2 cellular contexts compared by ENCODE assay signal in the genomic region with DNA sequence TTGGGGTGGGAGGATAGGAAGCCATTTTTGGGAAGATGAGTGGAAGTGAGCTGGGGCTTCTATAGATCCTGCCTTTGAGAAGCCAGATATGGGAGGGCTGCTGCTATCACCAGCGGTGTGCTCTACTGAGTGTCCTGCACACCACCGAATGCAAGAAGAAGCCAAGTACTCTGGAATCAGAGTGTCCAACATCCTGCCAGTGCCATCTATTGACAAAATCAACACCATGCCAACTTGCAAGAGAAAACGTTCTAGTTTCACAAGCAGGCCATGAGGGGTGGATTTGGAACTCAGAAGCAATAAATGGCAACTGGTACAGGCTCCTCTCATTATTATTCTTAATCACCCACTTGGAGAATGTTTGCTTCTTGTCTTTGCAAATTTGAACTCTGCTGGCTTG.
TF ChIP-seq lines count a peak whose summit lies in the region.

No MANE protein-coding gene starts in this region.

TF ChIP-seq in HCT116, 20 proteins besides CTCF, POLR2A, EP300 and RAD21:
- TF ChIP-seq, protein P1, sequence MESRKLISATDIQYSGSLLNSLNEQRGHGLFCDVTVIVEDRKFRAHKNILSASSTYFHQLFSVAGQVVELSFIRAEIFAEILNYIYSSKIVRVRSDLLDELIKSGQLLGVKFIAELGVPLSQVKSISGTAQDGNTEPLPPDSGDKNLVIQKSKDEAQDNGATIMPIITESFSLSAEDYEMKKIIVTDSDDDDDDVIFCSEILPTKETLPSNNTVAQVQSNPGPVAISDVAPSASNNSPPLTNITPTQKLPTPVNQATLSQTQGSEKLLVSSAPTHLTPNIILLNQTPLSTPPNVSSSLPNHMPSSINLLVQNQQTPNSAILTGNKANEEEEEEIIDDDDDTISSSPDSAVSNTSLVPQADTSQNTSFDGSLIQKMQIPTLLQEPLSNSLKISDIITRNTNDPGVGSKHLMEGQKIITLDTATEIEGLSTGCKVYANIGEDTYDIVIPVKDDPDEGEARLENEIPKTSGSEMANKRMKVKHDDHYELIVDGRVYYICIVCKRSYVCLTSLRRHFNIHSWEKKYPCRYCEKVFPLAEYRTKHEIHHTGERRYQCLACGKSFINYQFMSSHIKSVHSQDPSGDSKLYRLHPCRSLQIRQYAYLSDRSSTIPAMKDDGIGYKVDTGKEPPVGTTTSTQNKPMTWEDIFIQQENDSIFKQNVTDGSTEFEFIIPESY (IDR thresholded peaks at IDR 0.05; ENCODE audit: extremely low read depth, insufficient replicate concordance, low read length): no peak
- TF ChIP-seq SRF (IDR thresholded peaks at IDR 0.05; ENCODE audit: low read depth) (no peak), ZFX (IDR thresholded peaks at IDR 0.05) (no peak), SIN3A (IDR thresholded peaks at IDR 0.05; ENCODE audit: low read depth) (no peak), ZNF274 (IDR thresholded peaks at IDR 0.05; ENCODE audit: low read depth, low read length) (no peak), EGR1 (IDR thresholded peaks at IDR 0.05; ENCODE audit: low read depth) (no peak), CBX3 (IDR thresholded peaks at IDR 0.05; ENCODE audit: low read depth) (no peak), YY1 (IDR thresholded peaks at IDR 0.05; ENCODE audit: extremely low read depth, insufficient replicate concordance, low read depth, low read length) (no peak), EZH2phosphoT487 (IDR thresholded peaks at IDR 0.05; ENCODE audit: borderline replicate concordance) (no peak), JUND (IDR thresholded peaks at IDR 0.05) (no peak), ELF1 (IDR thresholded peaks at IDR 0.05; ENCODE audit: borderline replicate concordance, low read depth) (no peak), TCF7L2 (IDR thresholded peaks at IDR 0.05; ENCODE audit: borderline replicate concordance, extremely low read depth, insufficient read depth, insufficient read length) (no peak), EZH2 (IDR thresholded peaks at IDR 0.05) (no peak), SP1 (IDR thresholded peaks at IDR 0.05; ENCODE audit: low read depth) (no peak), CEBPB (IDR thresholded peaks at IDR 0.05; ENCODE audit: low read depth) (no peak), POLR2AphosphoS5 (IDR thresholded peaks at IDR 0.05; ENCODE audit: low read depth, low read length) (no peak), FOSL1 (IDR thresholded peaks at IDR 0.05; ENCODE audit: low read depth) (no peak)
- TF ChIP-seq, protein P2, sequence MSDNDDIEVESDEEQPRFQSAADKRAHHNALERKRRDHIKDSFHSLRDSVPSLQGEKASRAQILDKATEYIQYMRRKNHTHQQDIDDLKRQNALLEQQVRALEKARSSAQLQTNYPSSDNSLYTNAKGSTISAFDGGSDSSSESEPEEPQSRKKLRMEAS (IDR thresholded peaks at IDR 0.05): no peak
- TF ChIP-seq, protein P3, sequence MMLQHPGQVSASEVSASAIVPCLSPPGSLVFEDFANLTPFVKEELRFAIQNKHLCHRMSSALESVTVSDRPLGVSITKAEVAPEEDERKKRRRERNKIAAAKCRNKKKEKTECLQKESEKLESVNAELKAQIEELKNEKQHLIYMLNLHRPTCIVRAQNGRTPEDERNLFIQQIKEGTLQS (IDR thresholded peaks at IDR 0.05): no peak
- TF ChIP-seq, protein P4, sequence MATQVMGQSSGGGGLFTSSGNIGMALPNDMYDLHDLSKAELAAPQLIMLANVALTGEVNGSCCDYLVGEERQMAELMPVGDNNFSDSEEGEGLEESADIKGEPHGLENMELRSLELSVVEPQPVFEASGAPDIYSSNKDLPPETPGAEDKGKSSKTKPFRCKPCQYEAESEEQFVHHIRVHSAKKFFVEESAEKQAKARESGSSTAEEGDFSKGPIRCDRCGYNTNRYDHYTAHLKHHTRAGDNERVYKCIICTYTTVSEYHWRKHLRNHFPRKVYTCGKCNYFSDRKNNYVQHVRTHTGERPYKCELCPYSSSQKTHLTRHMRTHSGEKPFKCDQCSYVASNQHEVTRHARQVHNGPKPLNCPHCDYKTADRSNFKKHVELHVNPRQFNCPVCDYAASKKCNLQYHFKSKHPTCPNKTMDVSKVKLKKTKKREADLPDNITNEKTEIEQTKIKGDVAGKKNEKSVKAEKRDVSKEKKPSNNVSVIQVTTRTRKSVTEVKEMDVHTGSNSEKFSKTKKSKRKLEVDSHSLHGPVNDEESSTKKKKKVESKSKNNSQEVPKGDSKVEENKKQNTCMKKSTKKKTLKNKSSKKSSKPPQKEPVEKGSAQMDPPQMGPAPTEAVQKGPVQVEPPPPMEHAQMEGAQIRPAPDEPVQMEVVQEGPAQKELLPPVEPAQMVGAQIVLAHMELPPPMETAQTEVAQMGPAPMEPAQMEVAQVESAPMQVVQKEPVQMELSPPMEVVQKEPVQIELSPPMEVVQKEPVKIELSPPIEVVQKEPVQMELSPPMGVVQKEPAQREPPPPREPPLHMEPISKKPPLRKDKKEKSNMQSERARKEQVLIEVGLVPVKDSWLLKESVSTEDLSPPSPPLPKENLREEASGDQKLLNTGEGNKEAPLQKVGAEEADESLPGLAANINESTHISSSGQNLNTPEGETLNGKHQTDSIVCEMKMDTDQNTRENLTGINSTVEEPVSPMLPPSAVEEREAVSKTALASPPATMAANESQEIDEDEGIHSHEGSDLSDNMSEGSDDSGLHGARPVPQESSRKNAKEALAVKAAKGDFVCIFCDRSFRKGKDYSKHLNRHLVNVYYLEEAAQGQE (IDR thresholded peaks at IDR 0.05; ENCODE audit: low read depth): no peak

TF ChIP-seq in H1, 55 proteins besides CTCF, POLR2A, EP300 and RAD21:
- TF ChIP-seq TCF12 (IDR thresholded peaks at IDR 0.05; ENCODE audit: low read depth, low read length): no peak
- no peak for TF ChIP-seq SP4 (IDR thresholded peaks at IDR 0.05; ENCODE audit: low read length)
- no peak for TF ChIP-seq RFX5 (IDR thresholded peaks at IDR 0.05; ENCODE audit: borderline replicate concordance, low read depth, low read length)
- no peak for TF ChIP-seq CREB1 (IDR thresholded peaks at IDR 0.05)
- no peak for TF ChIP-seq RBBP5 (IDR thresholded peaks at IDR 0.05; ENCODE audit: borderline replicate concordance, low read depth, low read length)
- TF ChIP-seq, protein P3 (IDR thresholded peaks at IDR 0.05; ENCODE audit: insufficient read depth, low read depth, low read length): no peak
- TF ChIP-seq HDAC6 (IDR thresholded peaks at IDR 0.05; ENCODE audit: low read depth, low read length): no peak
- no peak for TF ChIP-seq GTF2F1 (IDR thresholded peaks at IDR 0.05; ENCODE audit: borderline replicate concordance, low read depth, low read length)
- no peak for TF ChIP-seq ASH2L (IDR thresholded peaks at IDR 0.05; ENCODE audit: low read length)
- no peak for TF ChIP-seq SP1 (IDR thresholded peaks at IDR 0.05; ENCODE audit: low read depth, low read length)
- TF ChIP-seq CHD1 (IDR thresholded peaks at IDR 0.05; ENCODE audit: low read depth, low read length): no peak
- no peak for TF ChIP-seq BACH1 (IDR thresholded peaks at IDR 0.05; ENCODE audit: low read length)
- no peak for TF ChIP-seq KDM5A (IDR thresholded peaks at IDR 0.05; ENCODE audit: low read length)
- TF ChIP-seq SAP30 (IDR thresholded peaks at IDR 0.05; ENCODE audit: insufficient read depth, insufficient replicate concordance, low read length): no peak
TF ChIP-seq in H1: peak in this region for 0.
